In genomic region chr1:199155166-199156033, GRCh38 we compare ENCODE assay signal across 22 cellular contexts.
A peak's percentile ranks its signal among the peaks of the same experiment; 100 is the strongest.
DNase-seq lines count a peak whose midpoint lies in the region; ATAC-seq and TF ChIP-seq lines count a peak whose summit lies in the region.
"Had no signal": no experiment of that assay in that cellular context is flagged by ENCODE, and none has a peak within 500 bp of the region (broad histone marks: within the 10 kb centered on the region; RNA-seq: fewer than 3 reads in every experiment).

No MANE protein-coding gene starts in this region.

- H3F3A ChIP-seq in GM23338 (replicated peaks; ENCODE audit: low read depth) = no peaks in the 10 kb centered on the region

- H3K27ac Mint-ChIP-seq in GM23338 = no peak overlapping the region
- H3K27ac Mint-ChIP-seq in WTC11 = peak overlapping the region; percentile 16; the same call in 1 of the 2 replicates
- no peak overlapping the region for H3K27ac Mint-ChIP-seq in stimulated activated effector memory CD8-positive, alpha-beta T cell treated with anti-CD3 and anti-CD28 coated beads, Interleukin-12 subunit alpha, Interleukin-12 subunit beta, amount 100 ng/mL, for 72 hours
- H3K27ac Mint-ChIP-seq: B cell; CD8-positive, alpha-beta memory T cell had no signal

- H3K27me3 Mint-ChIP-seq in GM23338 (ENCODE audit: insufficient read depth, low read depth, poor library complexity) (peaks cover 1% of the 10 kb centered on the region), WTC11 (ENCODE audit: low read depth) (no peaks in the 10 kb centered on the region)
- H3K27me3 Mint-ChIP-seq: CD8-positive, alpha-beta memory T cell had no signal

- CTCF ChIA-PET in WTC11 (lab: Charles Lee) = no interaction called here

- H2AFZ ChIP-seq in GM23338 = no peak overlapping the region

- no peaks in the 10 kb centered on the region for H3K9me3 Mint-ChIP-seq in GM23338
- H3K9me3 Mint-ChIP-seq in WTC11 = no peaks in the 10 kb centered on the region
- H3K9me3 Mint-ChIP-seq in stimulated activated effector memory CD8-positive, alpha-beta T cell treated with anti-CD3 and anti-CD28 coated beads, Interleukin-12 subunit alpha, Interleukin-12 subunit beta, amount 100 ng/mL, for 72 hours = no peaks in the 10 kb centered on the region
- H3K9me3 Mint-ChIP-seq: CD8-positive, alpha-beta memory T cell had no signal

- no peaks in the 10 kb centered on the region for H3K36me3 ChIP-seq in GM23338 (ENCODE audit: insufficient read depth)

- no peak for ATAC-seq in GM23338
- ATAC-seq in WTC11 = peak; percentile 69
- no peak for ATAC-seq in stimulated activated effector memory CD8-positive, alpha-beta T cell treated with anti-CD3 and anti-CD28 coated beads, Interleukin-12 subunit alpha, Interleukin-12 subunit beta, amount 100 ng/mL, for 72 hours
- no peak for ATAC-seq in GM21619 (IDR thresholded peaks at IDR 0.05; ENCODE audit: unreplicated experiment)
- ATAC-seq: Panc1 had no signal

- TF ChIP-seq CTCF in GM23338 (conservative IDR thresholded peaks at IDR 0.05; ENCODE audit: low read depth in 2 of 2) (no peak), WTC11 (IDR thresholded peaks at IDR 0.05) (no peak)

- H3K4me1 ChIP-seq in GM23338 (ENCODE audit: insufficient read depth) = peaks cover 23% of the 10 kb centered on the region

- peaks cover 22% of the 10 kb centered on the region for H3K4me1 Mint-ChIP-seq in GM23338
- H3K4me1 Mint-ChIP-seq in WTC11 = peaks cover 36% of the 10 kb centered on the region
- peaks cover under 1% of the 10 kb centered on the region for H3K4me1 Mint-ChIP-seq in stimulated activated effector memory CD8-positive, alpha-beta T cell treated with anti-CD3 and anti-CD28 coated beads, Interleukin-12 subunit alpha, Interleukin-12 subunit beta, amount 100 ng/mL, for 72 hours

- no peak overlapping the region for H3K4me3 ChIP-seq in GM23338

- H3K9me2 ChIP-seq in GM23338 (ENCODE audit: insufficient read depth) = no peaks in the 10 kb centered on the region

- H3K4me2 ChIP-seq in GM23338 = no peak overlapping the region

- H3K27me3 ChIP-seq in GM23338 (ENCODE audit: insufficient read depth) = no peaks in the 10 kb centered on the region

- H3K4me3 Mint-ChIP-seq in GM23338 = no peak overlapping the region
- no peak overlapping the region for H3K4me3 Mint-ChIP-seq in WTC11
- no peak overlapping the region for H3K4me3 Mint-ChIP-seq in stimulated activated effector memory CD8-positive, alpha-beta T cell treated with anti-CD3 and anti-CD28 coated beads, Interleukin-12 subunit alpha, Interleukin-12 subunit beta, amount 100 ng/mL, for 72 hours
- H3K4me3 Mint-ChIP-seq: B cell; CD8-positive, alpha-beta memory T cell had no signal

- DNase-seq in GM23338 (ENCODE audit: low spot score) = no peak
- peak; percentile 11 for DNase-seq in NCI-H748 treated with DMSO at 0.1 percent for 48 hours (lab: John Stamatoyannopoulos, UW)
- DNase-seq in WTC11 (ENCODE audit: low spot score) = no peak
- DNase-seq in T-helper 9 cell = no peak
- no peak for DNase-seq in stimulated activated effector memory CD8-positive, alpha-beta T cell treated with anti-CD3 and anti-CD28 coated beads, Interleukin-12 subunit alpha, Interleukin-12 subunit beta, amount 100 ng/mL, for 72 hours (ENCODE audit: low spot score in 2 of 2)
- DNase-seq in stimulated activated CD4-positive, alpha-beta T cell treated with anti-CD3 and anti-CD28 coated beads, Interleukin-2, amount 100 ng/mL, for 48 hours = no peak
- DNase-seq: CD8-positive, alpha-beta memory T cell; DMS79 treated with DMSO at 0.1 percent for 48 hours; Karpas-422; MV-4-11; NCI-H1105 treated with DMSO at 0.1 percent for 48 hours; NCI-H1694; NCI-H226; NCI-H510A treated with DMSO at 0.1 percent for 48 hours; NCI-H774; SHP77; T-helper 1 cell had no signal

- POLR2A ChIA-PET in WTC11 (lab: Charles Lee) = no interaction called here

- H3K27ac ChIP-seq in GM23338 (ENCODE audit: low read depth) = no peak overlapping the region
- H3K27ac ChIP-seq: C4-2B, RWPE1 had no signal

- H3K79me2 ChIP-seq in GM23338 (replicated peaks; ENCODE audit: insufficient read depth) = no peaks in the 10 kb centered on the region

- H3K36me3 Mint-ChIP-seq in GM23338 (ENCODE audit: low read depth) = no peaks in the 10 kb centered on the region
- H3K36me3 Mint-ChIP-seq in WTC11 = no peaks in the 10 kb centered on the region
- H3K36me3 Mint-ChIP-seq in stimulated activated effector memory CD8-positive, alpha-beta T cell treated with anti-CD3 and anti-CD28 coated beads, Interleukin-12 subunit alpha, Interleukin-12 subunit beta, amount 100 ng/mL, for 72 hours = no peaks in the 10 kb centered on the region

- H4K20me1 ChIP-seq in GM23338 (replicated peaks; ENCODE audit: insufficient read depth) = no peaks in the 10 kb centered on the region

TF ChIP-seq in WTC11, 78 proteins besides CTCF, POLR2A, EP300 and RAD21 (continues in another document):
- no peak for TF ChIP-seq ZNF416 (CRISPR knock-in tag; IDR thresholded peaks at IDR 0.05)
- TF ChIP-seq GABPB1 (CRISPR knock-in tag; IDR thresholded peaks at IDR 0.05) = no peak
- no peak for TF ChIP-seq NFATC4 (CRISPR knock-in tag; IDR thresholded peaks at IDR 0.05)
- no peak for TF ChIP-seq ARID4B (CRISPR knock-in tag; IDR thresholded peaks at IDR 0.05; ENCODE audit: borderline replicate concordance)
- TF ChIP-seq MLX (CRISPR knock-in tag; IDR thresholded peaks at IDR 0.05) = no peak
- TF ChIP-seq TEAD4 (CRISPR knock-in tag; IDR thresholded peaks at IDR 0.05) = no peak
- no peak for TF ChIP-seq ZNF425 (CRISPR knock-in tag; conservative IDR thresholded peaks at IDR 0.05)
- no peak for TF ChIP-seq ATF6 (CRISPR knock-in tag; IDR thresholded peaks at IDR 0.05)
- no peak for TF ChIP-seq MXD4 (CRISPR knock-in tag; IDR thresholded peaks at IDR 0.05; ENCODE audit: borderline replicate concordance)
